Comparison of ENCODE assay signal across 15 cellular contexts in the genomic region with DNA sequence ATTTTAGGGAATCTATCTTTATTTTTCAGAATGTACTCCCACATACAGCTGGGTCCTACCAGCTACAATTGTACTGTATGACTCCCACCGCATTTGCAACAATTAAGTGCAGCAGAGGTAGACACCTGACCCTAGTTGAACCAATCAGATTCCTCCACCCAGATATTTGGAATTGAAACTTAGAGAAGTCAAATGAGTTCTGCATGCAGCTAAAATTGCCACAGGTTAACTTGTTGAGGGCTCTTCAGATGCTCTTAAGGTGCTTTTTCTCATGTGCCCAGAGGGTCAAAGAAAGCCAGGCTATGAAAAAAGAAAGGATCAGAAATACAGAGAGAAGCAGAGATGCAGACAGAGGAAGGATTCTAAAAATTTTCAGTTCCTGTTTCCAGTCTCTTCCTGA.
"Had no signal": no experiment of that assay in that cellular context is flagged by ENCODE, and none has a peak within 500 bp of the region (broad histone marks: within the 10 kb centered on the region; RNA-seq: fewer than 3 reads in every experiment).

No MANE protein-coding gene starts in this region.

- H3K4me1 ChIP-seq: body of pancreas, testis had no signal

- H3K27ac ChIP-seq: body of pancreas, dorsolateral prefrontal cortex, testis had no signal

- H3K27me3 ChIP-seq: body of pancreas, testis had no signal

- H3K27ac Mint-ChIP-seq: activated naive CD8-positive, alpha-beta T cell treated with anti-CD3 and anti-CD28 coated beads for 36 hours; nephron; type B pancreatic cell had no signal

- H3K36me3 Mint-ChIP-seq: T-cell had no signal

- H3K4me3 ChIP-seq: body of pancreas, dorsolateral prefrontal cortex, smooth muscle cell, testis had no signal

- H3K4me1 Mint-ChIP-seq: nephron had no signal

- DNase-seq: activated CD8-positive, alpha-beta memory T cell treated with anti-CD3 and anti-CD28 coated beads for 24 hours; activated gamma-delta T cell treated with Interleukin-2 at 50 U/mL for 16 hours; body of pancreas; dorsolateral prefrontal cortex; midbrain; stimulated activated CD4-positive, alpha-beta T cell treated with anti-CD3 and anti-CD28 coated beads, Interleukin-4, amount 100 ng/mL, for 1 hour; T-helper 9 cell; testis had no signal

- H3K27me3 Mint-ChIP-seq: type B pancreatic cell had no signal

- H3K4me2 ChIP-seq: smooth muscle cell had no signal

- H3K9me3 Mint-ChIP-seq: activated naive CD8-positive, alpha-beta T cell treated with anti-CD3 and anti-CD28 coated beads for 36 hours; nephron; T-cell had no signal

- H3K9me3 ChIP-seq: body of pancreas, testis had no signal

- H3K4me3 Mint-ChIP-seq: activated CD4-positive, alpha-beta T cell treated with anti-CD3 and anti-CD28 coated beads, Interleukin-2, amount 10 ng/mL, durations not matched to agents 7 days and 5 days; activated naive CD8-positive, alpha-beta T cell treated with anti-CD3 and anti-CD28 coated beads for 36 hours; nephron; T-cell; type B pancreatic cell had no signal

- ATAC-seq: body of pancreas, sciatic nerve had no signal
